ENCODE assay signal across 18 cellular contexts in the genomic region with DNA sequence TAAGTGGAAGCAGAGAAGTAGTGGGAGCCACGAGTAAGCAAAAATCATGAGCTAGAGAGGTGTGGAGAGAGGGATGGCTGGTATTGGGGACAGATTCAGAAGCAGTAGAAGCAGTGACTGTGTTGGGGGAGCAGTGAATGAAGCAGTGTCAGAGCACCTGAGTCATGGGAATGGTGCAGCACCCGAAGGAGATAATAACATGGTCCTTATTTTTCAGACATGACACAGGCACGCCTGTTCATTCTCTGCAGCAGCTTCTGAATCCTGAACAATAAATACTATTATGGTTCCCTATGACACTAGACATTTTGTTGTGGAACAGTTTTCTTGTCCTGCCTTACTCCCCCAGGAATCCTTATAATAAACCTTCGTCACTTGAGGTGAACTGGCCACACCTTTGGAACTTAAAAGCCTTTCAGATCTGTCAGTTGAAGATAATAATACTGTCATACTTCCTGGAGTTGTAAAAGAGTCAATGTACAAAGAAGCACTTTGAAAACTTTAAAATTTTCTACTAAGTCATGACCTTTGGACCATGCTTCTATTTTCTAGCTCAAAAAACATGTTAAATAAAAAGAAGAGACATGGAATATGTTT.
"Had no signal": no experiment of that assay in that cellular context is flagged by ENCODE, and none has a peak within 500 bp of the region (broad histone marks: within the 10 kb centered on the region; RNA-seq: fewer than 3 reads in every experiment).

No MANE protein-coding gene starts in this region.

- H3K9me3 Mint-ChIP-seq: stimulated activated memory B cell treated with anti-CD40 and anti-IgM and Interleukin-4, amounts not matched to agents 10 μg/mL and 1 μg/mL and 100 μg/mL, for 72 hours; T-helper 2 cell treated with Interferon-gamma antibody and Interleukin-4, amounts not matched to agents 5 μg/mL and 100 μg/mL, for 36 hours had no signal

- H3K27ac Mint-ChIP-seq: activated CD8-positive, alpha-beta memory T cell treated with anti-CD3 and anti-CD28 coated beads, Interleukin-2, amount 10 ng/mL, durations not matched to agents 7 days and 5 days; activated naive CD8-positive, alpha-beta T cell; stimulated activated memory B cell treated with anti-CD40 and anti-IgM and Interleukin-4, amounts not matched to agents 10 μg/mL and 1 μg/mL and 100 μg/mL, for 72 hours; T-helper 2 cell treated with Interferon-gamma antibody and Interleukin-4, amounts not matched to agents 5 μg/mL and 100 μg/mL, for 36 hours had no signal

- ATAC-seq: activated CD8-positive, alpha-beta memory T cell treated with anti-CD3 and anti-CD28 coated beads, Interleukin-2, amount 10 ng/mL, durations not matched to agents 7 days and 5 days; stimulated activated memory B cell treated with anti-CD40 and anti-IgM and Interleukin-4, amounts not matched to agents 10 μg/mL and 1 μg/mL and 100 μg/mL, for 72 hours had no signal

- H3K4me3 ChIP-seq: esophagus muscularis mucosa, skin epidermis, tibial nerve had no signal

- DNase-seq: activated CD4-positive, alpha-beta T cell treated with anti-CD3 and anti-CD28 coated beads, Interleukin-2, amount 50 U/mL, for 4 hours; activated CD4-positive, CD25-positive, alpha-beta regulatory T cell treated with anti-CD3 and anti-CD28 coated beads, Interleukin-2, amount 50 U/mL, for 72 hours; activated CD8-positive, alpha-beta memory T cell treated with anti-CD3 and anti-CD28 coated beads, Interleukin-2, amount 10 ng/mL, durations not matched to agents 7 days and 5 days; activated gamma-delta T cell; activated T-cell treated with anti-CD3 and anti-CD28 coated beads, Interleukin-2, amount 50 U/mL, for 48 hours; amygdala; brain microvascular endothelial cell; cerebellar nuclear complex; foreskin melanocyte; head of caudate nucleus had no signal

- H3K9me3 ChIP-seq: esophagus muscularis mucosa, tibial nerve had no signal

- H3K4me3 Mint-ChIP-seq: activated CD8-positive, alpha-beta memory T cell treated with anti-CD3 and anti-CD28 coated beads, Interleukin-2, amount 10 ng/mL, durations not matched to agents 7 days and 5 days; activated naive CD8-positive, alpha-beta T cell; stimulated activated memory B cell treated with anti-CD40 and anti-IgM and Interleukin-4, amounts not matched to agents 10 μg/mL and 1 μg/mL and 100 μg/mL, for 72 hours; T-helper 2 cell treated with Interferon-gamma antibody and Interleukin-4, amounts not matched to agents 5 μg/mL and 100 μg/mL, for 36 hours had no signal

- H3K4me1 Mint-ChIP-seq: activated CD8-positive, alpha-beta memory T cell treated with anti-CD3 and anti-CD28 coated beads, Interleukin-2, amount 10 ng/mL, durations not matched to agents 7 days and 5 days; stimulated activated memory B cell treated with anti-CD40 and anti-IgM and Interleukin-4, amounts not matched to agents 10 μg/mL and 1 μg/mL and 100 μg/mL, for 72 hours had no signal

- H3K27ac ChIP-seq: brain microvascular endothelial cell, esophagus muscularis mucosa, skin epidermis, tibial nerve had no signal

- H3K27me3 Mint-ChIP-seq: activated naive CD8-positive, alpha-beta T cell; stimulated activated memory B cell treated with anti-CD40 and anti-IgM and Interleukin-4, amounts not matched to agents 10 μg/mL and 1 μg/mL and 100 μg/mL, for 72 hours had no signal

- H3K4me1 ChIP-seq: esophagus muscularis mucosa, tibial nerve had no signal

- H3K36me3 ChIP-seq: brain microvascular endothelial cell, esophagus muscularis mucosa, tibial nerve had no signal

- H3K36me3 Mint-ChIP-seq: activated CD8-positive, alpha-beta memory T cell treated with anti-CD3 and anti-CD28 coated beads, Interleukin-2, amount 10 ng/mL, durations not matched to agents 7 days and 5 days; activated naive CD8-positive, alpha-beta T cell; stimulated activated memory B cell treated with anti-CD40 and anti-IgM and Interleukin-4, amounts not matched to agents 10 μg/mL and 1 μg/mL and 100 μg/mL, for 72 hours had no signal

- H3K27me3 ChIP-seq: brain microvascular endothelial cell, esophagus muscularis mucosa, tibial nerve had no signal

- FAIRE-seq: endometrium, islet of Langerhans had no signal
